2 cellular contexts compared by ENCODE assay signal in the genomic region with DNA sequence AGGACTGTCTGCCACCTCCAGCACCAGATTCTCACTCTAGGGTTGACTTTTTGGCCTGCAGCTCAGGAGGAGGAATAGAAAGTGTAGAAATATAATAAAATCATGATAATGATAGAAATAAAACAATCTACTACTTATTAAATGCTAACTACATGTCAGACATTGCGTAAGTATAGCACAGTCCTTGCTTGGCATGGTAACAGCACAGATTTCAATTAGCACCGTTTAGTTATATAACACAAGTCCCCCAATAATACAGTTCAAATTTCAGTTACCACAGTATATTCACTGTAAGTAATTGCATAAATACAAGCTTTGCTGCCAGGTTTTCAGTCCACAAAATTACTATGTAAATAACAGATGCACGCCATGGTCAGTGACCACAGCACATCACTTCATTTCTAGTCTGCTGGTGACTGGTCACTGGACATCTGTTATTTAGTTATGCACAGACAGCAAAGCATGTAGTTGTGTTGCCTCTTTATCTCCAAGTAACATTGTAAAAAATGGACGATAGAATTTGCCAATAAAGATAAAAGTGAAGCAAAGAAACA.
TF ChIP-seq lines count a peak whose summit lies in the region.

No MANE protein-coding gene starts in this region.

TF ChIP-seq in HepG2, 621 proteins besides CTCF, POLR2A, EP300 and RAD21:
- TF ChIP-seq GATAD2A (CRISPR knock-in tag; IDR thresholded peaks at IDR 0.05) (no peak), SRSF1 (optimal IDR thresholded peaks at IDR 0.05; ENCODE audit: low read depth, low read length) (no peak), CCDC6 (CRISPR knock-in tag; IDR thresholded peaks at IDR 0.05) (no peak), ZBTB7A (CRISPR knock-in tag; IDR thresholded peaks at IDR 0.05) (no peak), CEBPB (IDR thresholded peaks at IDR 0.05; ENCODE audit: borderline replicate concordance, low read depth, low read length) (0 out of 2 replicates have a peak, but pooled peaks have one; percentile 14), ARHGAP35 (CRISPR knock-in tag; IDR thresholded peaks at IDR 0.05; ENCODE audit: borderline replicate concordance) (no peak)
- TF ChIP-seq, protein P1, sequence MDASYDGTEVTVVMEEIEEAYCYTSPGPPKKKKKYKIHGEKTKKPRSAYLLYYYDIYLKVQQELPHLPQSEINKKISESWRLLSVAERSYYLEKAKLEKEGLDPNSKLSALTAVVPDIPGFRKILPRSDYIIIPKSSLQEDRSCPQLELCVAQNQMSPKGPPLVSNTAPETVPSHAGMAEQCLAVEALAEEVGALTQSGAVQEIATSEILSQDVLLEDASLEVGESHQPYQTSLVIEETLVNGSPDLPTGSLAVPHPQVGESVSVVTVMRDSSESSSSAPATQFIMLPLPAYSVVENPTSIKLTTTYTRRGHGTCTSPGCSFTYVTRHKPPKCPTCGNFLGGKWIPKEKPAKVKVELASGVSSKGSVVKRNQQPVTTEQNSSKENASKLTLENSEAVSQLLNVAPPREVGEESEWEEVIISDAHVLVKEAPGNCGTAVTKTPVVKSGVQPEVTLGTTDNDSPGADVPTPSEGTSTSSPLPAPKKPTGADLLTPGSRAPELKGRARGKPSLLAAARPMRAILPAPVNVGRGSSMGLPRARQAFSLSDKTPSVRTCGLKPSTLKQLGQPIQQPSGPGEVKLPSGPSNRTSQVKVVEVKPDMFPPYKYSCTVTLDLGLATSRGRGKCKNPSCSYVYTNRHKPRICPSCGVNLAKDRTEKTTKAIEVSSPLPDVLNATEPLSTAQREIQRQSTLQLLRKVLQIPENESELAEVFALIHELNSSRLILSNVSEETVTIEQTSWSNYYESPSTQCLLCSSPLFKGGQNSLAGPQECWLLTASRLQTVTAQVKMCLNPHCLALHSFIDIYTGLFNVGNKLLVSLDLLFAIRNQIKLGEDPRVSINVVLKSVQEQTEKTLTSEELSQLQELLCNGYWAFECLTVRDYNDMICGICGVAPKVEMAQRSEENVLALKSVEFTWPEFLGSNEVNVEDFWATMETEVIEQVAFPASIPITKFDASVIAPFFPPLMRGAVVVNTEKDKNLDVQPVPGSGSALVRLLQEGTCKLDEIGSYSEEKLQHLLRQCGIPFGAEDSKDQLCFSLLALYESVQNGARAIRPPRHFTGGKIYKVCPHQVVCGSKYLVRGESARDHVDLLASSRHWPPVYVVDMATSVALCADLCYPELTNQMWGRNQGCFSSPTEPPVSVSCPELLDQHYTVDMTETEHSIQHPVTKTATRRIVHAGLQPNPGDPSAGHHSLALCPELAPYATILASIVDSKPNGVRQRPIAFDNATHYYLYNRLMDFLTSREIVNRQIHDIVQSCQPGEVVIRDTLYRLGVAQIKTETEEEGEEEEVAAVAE (CRISPR knock-in tag; IDR thresholded peaks at IDR 0.05; ENCODE audit: borderline replicate concordance) = no peak
- TF ChIP-seq, protein P2, sequence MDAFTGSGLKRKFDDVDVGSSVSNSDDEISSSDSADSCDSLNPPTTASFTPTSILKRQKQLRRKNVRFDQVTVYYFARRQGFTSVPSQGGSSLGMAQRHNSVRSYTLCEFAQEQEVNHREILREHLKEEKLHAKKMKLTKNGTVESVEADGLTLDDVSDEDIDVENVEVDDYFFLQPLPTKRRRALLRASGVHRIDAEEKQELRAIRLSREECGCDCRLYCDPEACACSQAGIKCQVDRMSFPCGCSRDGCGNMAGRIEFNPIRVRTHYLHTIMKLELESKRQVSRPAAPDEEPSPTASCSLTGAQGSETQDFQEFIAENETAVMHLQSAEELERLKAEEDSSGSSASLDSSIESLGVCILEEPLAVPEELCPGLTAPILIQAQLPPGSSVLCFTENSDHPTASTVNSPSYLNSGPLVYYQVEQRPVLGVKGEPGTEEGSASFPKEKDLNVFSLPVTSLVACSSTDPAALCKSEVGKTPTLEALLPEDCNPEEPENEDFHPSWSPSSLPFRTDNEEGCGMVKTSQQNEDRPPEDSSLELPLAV (CRISPR knock-in tag; conservative IDR thresholded peaks at IDR 0.05; ENCODE audit: low read depth) = no peak

TF ChIP-seq in GM23338, 12 proteins besides CTCF, POLR2A, EP300 and RAD21:
- TF ChIP-seq, protein P3, sequence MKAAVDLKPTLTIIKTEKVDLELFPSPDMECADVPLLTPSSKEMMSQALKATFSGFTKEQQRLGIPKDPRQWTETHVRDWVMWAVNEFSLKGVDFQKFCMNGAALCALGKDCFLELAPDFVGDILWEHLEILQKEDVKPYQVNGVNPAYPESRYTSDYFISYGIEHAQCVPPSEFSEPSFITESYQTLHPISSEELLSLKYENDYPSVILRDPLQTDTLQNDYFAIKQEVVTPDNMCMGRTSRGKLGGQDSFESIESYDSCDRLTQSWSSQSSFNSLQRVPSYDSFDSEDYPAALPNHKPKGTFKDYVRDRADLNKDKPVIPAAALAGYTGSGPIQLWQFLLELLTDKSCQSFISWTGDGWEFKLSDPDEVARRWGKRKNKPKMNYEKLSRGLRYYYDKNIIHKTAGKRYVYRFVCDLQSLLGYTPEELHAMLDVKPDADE (IDR thresholded peaks at IDR 0.05) = no peak
- TF ChIP-seq ZNF114 (CRISPR knock-in tag; IDR thresholded peaks at IDR 0.05) = no peak
- TF ChIP-seq, protein P4, sequence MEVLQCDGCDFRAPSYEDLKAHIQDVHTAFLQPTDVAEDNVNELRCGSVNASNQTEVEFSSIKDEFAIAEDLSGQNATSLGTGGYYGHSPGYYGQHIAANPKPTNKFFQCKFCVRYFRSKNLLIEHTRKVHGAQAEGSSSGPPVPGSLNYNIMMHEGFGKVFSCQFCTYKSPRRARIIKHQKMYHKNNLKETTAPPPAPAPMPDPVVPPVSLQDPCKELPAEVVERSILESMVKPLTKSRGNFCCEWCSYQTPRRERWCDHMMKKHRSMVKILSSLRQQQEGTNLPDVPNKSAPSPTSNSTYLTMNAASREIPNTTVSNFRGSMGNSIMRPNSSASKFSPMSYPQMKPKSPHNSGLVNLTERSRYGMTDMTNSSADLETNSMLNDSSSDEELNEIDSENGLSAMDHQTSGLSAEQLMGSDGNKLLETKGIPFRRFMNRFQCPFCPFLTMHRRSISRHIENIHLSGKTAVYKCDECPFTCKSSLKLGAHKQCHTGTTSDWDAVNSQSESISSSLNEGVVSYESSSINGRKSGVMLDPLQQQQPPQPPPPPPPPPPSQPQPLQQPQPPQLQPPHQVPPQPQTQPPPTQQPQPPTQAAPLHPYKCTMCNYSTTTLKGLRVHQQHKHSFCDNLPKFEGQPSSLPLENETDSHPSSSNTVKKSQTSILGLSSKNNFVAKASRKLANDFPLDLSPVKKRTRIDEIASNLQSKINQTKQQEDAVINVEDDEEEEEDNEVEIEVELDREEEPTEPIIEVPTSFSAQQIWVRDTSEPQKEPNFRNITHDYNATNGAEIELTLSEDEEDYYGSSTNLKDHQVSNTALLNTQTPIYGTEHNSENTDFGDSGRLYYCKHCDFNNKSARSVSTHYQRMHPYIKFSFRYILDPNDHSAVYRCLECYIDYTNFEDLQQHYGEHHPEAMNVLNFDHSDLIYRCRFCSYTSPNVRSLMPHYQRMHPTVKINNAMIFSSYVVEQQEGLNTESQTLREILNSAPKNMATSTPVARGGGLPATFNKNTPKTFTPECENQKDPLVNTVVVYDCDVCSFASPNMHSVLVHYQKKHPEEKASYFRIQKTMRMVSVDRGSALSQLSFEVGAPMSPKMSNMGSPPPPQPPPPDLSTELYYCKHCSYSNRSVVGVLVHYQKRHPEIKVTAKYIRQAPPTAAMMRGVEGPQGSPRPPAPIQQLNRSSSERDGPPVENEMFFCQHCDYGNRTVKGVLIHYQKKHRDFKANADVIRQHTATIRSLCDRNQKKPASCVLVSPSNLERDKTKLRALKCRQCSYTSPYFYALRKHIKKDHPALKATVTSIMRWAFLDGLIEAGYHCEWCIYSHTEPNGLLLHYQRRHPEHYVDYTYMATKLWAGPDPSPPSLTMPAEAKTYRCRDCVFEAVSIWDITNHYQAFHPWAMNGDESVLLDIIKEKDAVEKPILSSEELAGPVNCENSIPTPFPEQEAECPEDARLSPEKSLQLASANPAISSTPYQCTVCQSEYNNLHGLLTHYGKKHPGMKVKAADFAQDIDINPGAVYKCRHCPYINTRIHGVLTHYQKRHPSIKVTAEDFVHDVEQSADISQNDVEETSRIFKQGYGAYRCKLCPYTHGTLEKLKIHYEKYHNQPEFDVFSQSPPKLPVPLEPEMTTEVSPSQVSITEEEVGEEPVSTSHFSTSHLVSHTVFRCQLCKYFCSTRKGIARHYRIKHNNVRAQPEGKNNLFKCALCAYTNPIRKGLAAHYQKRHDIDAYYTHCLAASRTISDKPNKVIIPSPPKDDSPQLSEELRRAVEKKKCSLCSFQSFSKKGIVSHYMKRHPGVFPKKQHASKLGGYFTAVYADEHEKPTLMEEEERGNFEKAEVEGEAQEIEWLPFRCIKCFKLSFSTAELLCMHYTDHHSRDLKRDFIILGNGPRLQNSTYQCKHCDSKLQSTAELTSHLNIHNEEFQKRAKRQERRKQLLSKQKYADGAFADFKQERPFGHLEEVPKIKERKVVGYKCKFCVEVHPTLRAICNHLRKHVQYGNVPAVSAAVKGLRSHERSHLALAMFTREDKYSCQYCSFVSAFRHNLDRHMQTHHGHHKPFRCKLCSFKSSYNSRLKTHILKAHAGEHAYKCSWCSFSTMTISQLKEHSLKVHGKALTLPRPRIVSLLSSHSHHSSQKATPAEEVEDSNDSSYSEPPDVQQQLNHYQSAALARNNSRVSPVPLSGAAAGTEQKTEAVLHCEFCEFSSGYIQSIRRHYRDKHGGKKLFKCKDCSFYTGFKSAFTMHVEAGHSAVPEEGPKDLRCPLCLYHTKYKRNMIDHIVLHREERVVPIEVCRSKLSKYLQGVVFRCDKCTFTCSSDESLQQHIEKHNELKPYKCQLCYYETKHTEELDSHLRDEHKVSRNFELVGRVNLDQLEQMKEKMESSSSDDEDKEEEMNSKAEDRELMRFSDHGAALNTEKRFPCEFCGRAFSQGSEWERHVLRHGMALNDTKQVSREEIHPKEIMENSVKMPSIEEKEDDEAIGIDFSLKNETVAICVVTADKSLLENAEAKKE (CRISPR knock-in tag; IDR thresholded peaks at IDR 0.05) = no peak
- TF ChIP-seq STAT1 (IDR thresholded peaks at IDR 0.05; ENCODE audit: unreplicated experiment) = no peak
